ENCODE assay signal across 1 cellular context in genomic region chr18:12278765-12279682, GRCh38.
A peak's percentile ranks its signal among the peaks of the same experiment; 100 is the strongest.
TF ChIP-seq lines count a peak whose summit lies in the region.

No MANE protein-coding gene starts in this region.

TF ChIP-seq in PFSK-1, 5 proteins besides CTCF, POLR2A, EP300 and RAD21 (continued from another document):
- peak; percentile 86 for TF ChIP-seq FOXP2 (optimal IDR thresholded peaks at IDR 0.05; ENCODE audit: borderline replicate concordance, extremely low read depth, extremely low read length, insufficient read depth)
